Comparison of ENCODE assay signal across 1 cellular context in the genomic region with DNA sequence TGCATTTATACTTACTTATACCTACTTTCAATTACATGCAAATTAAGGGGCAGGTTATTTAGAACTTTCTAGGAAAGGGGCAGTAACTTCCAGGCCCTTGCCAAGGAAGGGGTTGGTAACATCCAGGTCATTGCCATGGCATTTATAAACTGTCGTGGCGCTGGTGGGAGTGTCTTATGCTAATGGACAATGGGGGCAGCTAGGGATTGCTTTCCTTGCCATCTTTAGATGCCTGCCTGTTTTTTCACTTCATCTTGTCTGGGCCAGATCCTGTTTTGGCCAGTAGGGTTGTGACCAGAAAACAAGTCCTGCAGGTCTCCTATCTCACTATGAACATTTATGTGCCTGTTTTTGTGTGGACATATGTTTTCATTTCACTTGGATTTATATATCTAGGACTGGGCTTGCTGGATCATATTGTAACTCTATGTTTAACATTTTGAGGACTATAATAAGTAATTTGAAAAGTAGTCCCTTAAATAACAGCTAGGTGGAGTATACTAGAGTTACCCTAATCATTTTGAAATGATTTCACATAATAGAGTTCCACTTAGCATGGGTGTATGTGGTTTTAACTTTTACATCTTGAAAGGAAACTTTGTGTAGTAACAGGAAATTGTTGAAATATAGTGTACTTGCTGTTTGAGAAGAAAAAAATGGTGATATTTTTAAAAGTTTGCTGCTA.
TF ChIP-seq lines count a peak whose summit lies in the region.

No MANE protein-coding gene starts in this region.

TF ChIP-seq in IMR-90, 13 proteins besides CTCF, POLR2A, EP300 and RAD21:
- TF ChIP-seq NFE2L2 (IDR thresholded peaks at IDR 0.05; ENCODE audit: low read depth, low read length) (no peak), BHLHE40 (IDR thresholded peaks at IDR 0.05; ENCODE audit: low read depth, low read length) (no peak), CEBPB (IDR thresholded peaks at IDR 0.05; ENCODE audit: low read depth, low read length) (no peak), MXI1 (IDR thresholded peaks at IDR 0.05; ENCODE audit: borderline replicate concordance, low read depth, low read length) (no peak), FOS (IDR thresholded peaks at IDR 0.05; ENCODE audit: low read depth, low read length) (no peak), RFX5 (IDR thresholded peaks at IDR 0.05; ENCODE audit: low read depth, low read length) (no peak), RCOR1 (IDR thresholded peaks at IDR 0.05; ENCODE audit: insufficient replicate concordance, low read length) (no peak), SMC3 (IDR thresholded peaks at IDR 0.05; ENCODE audit: low read depth, low read length) (no peak), CHD1 (IDR thresholded peaks at IDR 0.05; ENCODE audit: low read depth, low read length) (no peak), ELK1 (IDR thresholded peaks at IDR 0.05; ENCODE audit: borderline replicate concordance, low read depth, low read length) (no peak), MAZ (IDR thresholded peaks at IDR 0.05; ENCODE audit: borderline replicate concordance, low read depth, low read length) (no peak), MAFK (IDR thresholded peaks at IDR 0.05; ENCODE audit: low read depth, low read length) (no peak)
- TF ChIP-seq, protein P1, sequence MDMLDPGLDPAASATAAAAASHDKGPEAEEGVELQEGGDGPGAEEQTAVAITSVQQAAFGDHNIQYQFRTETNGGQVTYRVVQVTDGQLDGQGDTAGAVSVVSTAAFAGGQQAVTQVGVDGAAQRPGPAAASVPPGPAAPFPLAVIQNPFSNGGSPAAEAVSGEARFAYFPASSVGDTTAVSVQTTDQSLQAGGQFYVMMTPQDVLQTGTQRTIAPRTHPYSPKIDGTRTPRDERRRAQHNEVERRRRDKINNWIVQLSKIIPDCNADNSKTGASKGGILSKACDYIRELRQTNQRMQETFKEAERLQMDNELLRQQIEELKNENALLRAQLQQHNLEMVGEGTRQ (IDR thresholded peaks at IDR 0.05; ENCODE audit: low read depth, low read length) = no peak
